18 cellular contexts compared by ENCODE assay signal in the genomic region with DNA sequence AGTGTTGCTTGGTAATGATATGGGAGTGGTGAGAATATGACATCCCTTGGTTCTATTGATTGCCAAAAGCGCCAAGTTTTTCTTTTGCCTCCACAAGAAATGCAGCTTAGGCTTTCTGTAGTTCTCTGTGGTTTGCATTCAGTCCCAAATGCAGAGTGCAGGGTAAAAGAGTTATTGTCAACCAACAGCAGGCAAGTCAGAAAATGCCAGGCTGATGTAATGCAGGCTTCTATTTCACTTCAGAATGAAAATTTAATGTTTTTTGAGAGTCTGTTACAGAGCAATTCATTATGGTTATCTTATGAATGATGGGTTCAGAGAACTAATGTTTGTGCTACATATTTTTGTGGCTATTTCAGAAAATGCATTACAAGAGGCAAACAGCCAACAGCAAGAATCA.
"Had no signal": no experiment of that assay in that cellular context is flagged by ENCODE, and none has a peak within 500 bp of the region (broad histone marks: within the 10 kb centered on the region; RNA-seq: fewer than 3 reads in every experiment).

No MANE protein-coding gene starts in this region.

- H3K4me1 ChIP-seq: parathyroid adenoma, thyroid gland had no signal

- H3K27me3 ChIP-seq: brain microvascular endothelial cell, thyroid gland, vagina had no signal

- ATAC-seq: activated CD4-positive, alpha-beta T cell treated with anti-CD3 and anti-CD28 coated beads for 36 hours; activated CD8-positive, alpha-beta T cell treated with anti-CD3 and anti-CD28 coated beads for 36 hours; activated T-cell treated with anti-CD3 and anti-CD28 coated beads, Interleukin-2, amount 50 U/mL, for 4 hours; effector memory CD8-positive, alpha-beta T cell; stimulated activated memory B cell treated with anti-CD40 and anti-IgM and Interleukin-4, amounts not matched to agents 10 μg/mL and 1 μg/mL and 100 μg/mL, for 72 hours; T-helper 17 cell had no signal

- H3K27ac Mint-ChIP-seq: activated CD4-positive, alpha-beta T cell treated with anti-CD3 and anti-CD28 coated beads for 36 hours; activated CD8-positive, alpha-beta T cell treated with anti-CD3 and anti-CD28 coated beads for 36 hours; activated naive CD4-positive, alpha-beta T cell treated with anti-CD3 and anti-CD28 coated beads, Interleukin-2, amount 50 U/mL, for 24 hours; dendritic cell treated with granulocyte-macrophage colony-stimulating factor and Interleukin-4, amounts not matched to agents 40 ng/mL and 50 ng/mL, for 4 days; effector memory CD8-positive, alpha-beta T cell; stimulated activated memory B cell treated with anti-CD40 and anti-IgM and Interleukin-4, amounts not matched to agents 10 μg/mL and 1 μg/mL and 100 μg/mL, for 72 hours; T-helper 17 cell had no signal

- DNase-seq: activated CD4-positive, alpha-beta T cell treated with anti-CD3 and anti-CD28 coated beads for 36 hours; activated CD8-positive, alpha-beta T cell treated with anti-CD3 and anti-CD28 coated beads for 36 hours; activated effector memory CD4-positive, alpha-beta T cell treated with Interleukin-2 at 50 U/mL for 16 hours; activated T-cell treated with anti-CD3 and anti-CD28 coated beads, Interleukin-2, amount 50 U/mL, for 4 hours; amniotic stem cell; brain microvascular endothelial cell; cerebellar nuclear complex; effector memory CD8-positive, alpha-beta T cell; hippocampal formation; kidney; T-helper 17 cell; thyroid gland had no signal

- H3K36me3 Mint-ChIP-seq: activated naive CD4-positive, alpha-beta T cell treated with anti-CD3 and anti-CD28 coated beads, Interleukin-2, amount 50 U/mL, for 24 hours; stimulated activated memory B cell treated with anti-CD40 and anti-IgM and Interleukin-4, amounts not matched to agents 10 μg/mL and 1 μg/mL and 100 μg/mL, for 72 hours had no signal

- H3K4me1 Mint-ChIP-seq: activated CD4-positive, alpha-beta T cell treated with anti-CD3 and anti-CD28 coated beads for 36 hours; activated naive CD4-positive, alpha-beta T cell treated with anti-CD3 and anti-CD28 coated beads, Interleukin-2, amount 50 U/mL, for 24 hours; stimulated activated memory B cell treated with anti-CD40 and anti-IgM and Interleukin-4, amounts not matched to agents 10 μg/mL and 1 μg/mL and 100 μg/mL, for 72 hours; T-helper 17 cell had no signal

- H3K9me3 Mint-ChIP-seq: activated CD8-positive, alpha-beta T cell treated with anti-CD3 and anti-CD28 coated beads for 36 hours; activated naive CD4-positive, alpha-beta T cell treated with anti-CD3 and anti-CD28 coated beads, Interleukin-2, amount 50 U/mL, for 24 hours; activated T-cell treated with anti-CD3 and anti-CD28 coated beads, Interleukin-2, amount 50 U/mL, for 4 hours; dendritic cell treated with granulocyte-macrophage colony-stimulating factor and Interleukin-4, amounts not matched to agents 40 ng/mL and 50 ng/mL, for 4 days; stimulated activated memory B cell treated with anti-CD40 and anti-IgM and Interleukin-4, amounts not matched to agents 10 μg/mL and 1 μg/mL and 100 μg/mL, for 72 hours had no signal

- H3K9me3 ChIP-seq: thyroid gland, vagina had no signal

- H2AFZ ChIP-seq: parathyroid adenoma had no signal

- H3K4me3 Mint-ChIP-seq: activated CD4-positive, alpha-beta T cell treated with anti-CD3 and anti-CD28 coated beads for 36 hours; activated CD8-positive, alpha-beta T cell treated with anti-CD3 and anti-CD28 coated beads for 36 hours; activated naive CD4-positive, alpha-beta T cell treated with anti-CD3 and anti-CD28 coated beads, Interleukin-2, amount 50 U/mL, for 24 hours; activated T-cell treated with anti-CD3 and anti-CD28 coated beads, Interleukin-2, amount 50 U/mL, for 4 hours; dendritic cell treated with granulocyte-macrophage colony-stimulating factor and Interleukin-4, amounts not matched to agents 40 ng/mL and 50 ng/mL, for 4 days; effector memory CD8-positive, alpha-beta T cell; stimulated activated memory B cell treated with anti-CD40 and anti-IgM and Interleukin-4, amounts not matched to agents 10 μg/mL and 1 μg/mL and 100 μg/mL, for 72 hours; T-helper 17 cell had no signal

- H3K36me3 ChIP-seq: brain microvascular endothelial cell, thyroid gland, vagina had no signal

- H3K27ac ChIP-seq: brain microvascular endothelial cell, epithelial cell of prostate, parathyroid adenoma, thyroid gland, vagina had no signal

- H3K27me3 Mint-ChIP-seq: activated CD4-positive, alpha-beta T cell treated with anti-CD3 and anti-CD28 coated beads for 36 hours; activated CD8-positive, alpha-beta T cell treated with anti-CD3 and anti-CD28 coated beads for 36 hours; activated naive CD4-positive, alpha-beta T cell treated with anti-CD3 and anti-CD28 coated beads, Interleukin-2, amount 50 U/mL, for 24 hours; dendritic cell treated with granulocyte-macrophage colony-stimulating factor and Interleukin-4, amounts not matched to agents 40 ng/mL and 50 ng/mL, for 4 days; effector memory CD8-positive, alpha-beta T cell; stimulated activated memory B cell treated with anti-CD40 and anti-IgM and Interleukin-4, amounts not matched to agents 10 μg/mL and 1 μg/mL and 100 μg/mL, for 72 hours; T-helper 17 cell had no signal

- H3K4me3 ChIP-seq: thyroid gland, vagina had no signal
